In the genomic region with DNA sequence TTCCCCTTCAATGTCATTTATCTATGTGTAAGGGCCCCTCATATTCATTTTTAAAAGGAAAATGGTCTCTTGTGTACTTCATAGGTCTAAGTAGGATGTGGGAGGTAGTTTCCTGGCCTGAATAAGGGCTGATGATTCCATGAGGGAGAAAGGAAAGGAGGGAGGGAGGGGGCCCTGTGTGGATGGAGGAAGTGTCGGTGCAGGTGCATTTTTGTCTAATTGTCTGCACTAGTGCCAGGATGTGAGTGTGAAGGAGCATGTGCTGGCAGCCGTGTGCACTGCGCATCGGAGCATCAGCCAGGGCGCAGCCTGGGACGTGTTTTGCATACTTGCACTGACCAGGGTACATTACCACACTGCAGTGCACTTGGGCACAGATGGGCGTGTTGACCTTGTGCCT, we compare ENCODE assay signal across 18 cellular contexts. TPM values are rescaled to one million over a fixed set of nuclear protein-coding genes. Genes with fewer than 3 reads are reported as not detected.
A peak's percentile ranks its signal among the peaks of the same experiment; 100 is the strongest.
DNase-seq lines count a peak whose midpoint lies in the region; FAIRE-seq and TF ChIP-seq lines count a peak whose summit lies in the region.
"Had no signal": no experiment of that assay in that cellular context is flagged by ENCODE, and none has a peak within 500 bp of the region (broad histone marks: within the 10 kb centered on the region; RNA-seq: fewer than 3 reads in every experiment).

No MANE protein-coding gene starts in this region.

- H2AFZ ChIP-seq in H1 (ENCODE audit: low read length), result peak overlapping the region; percentile 43; the same call in 1 of the 2 replicates
- no peak overlapping the region for H2AFZ ChIP-seq in osteoblast (ENCODE audit: low read length)

- no peak overlapping the region for H3K14ac ChIP-seq in H1 (ENCODE audit: insufficient read length)

- H3K4me2 ChIP-seq in H1 (ENCODE audit: insufficient read depth in 1 of 2, low read depth in 2 of 2, low read length in 2 of 2) (peak overlapping the region; percentile 1 to 19; a peak in 1 of 4 replicates), osteoblast (ENCODE audit: insufficient read depth, low read length) (no peak overlapping the region)

- H3K4me3 ChIP-seq in H1 (ENCODE audit: extremely low read depth in 1 of 4, insufficient read depth in 2 of 4, low read depth in 3 of 4, low read length in 4 of 4), result no peak overlapping the region
- no peak overlapping the region for H3K4me3 ChIP-seq in osteoblast (ENCODE audit: insufficient read depth, low read length)
- H3K4me3 ChIP-seq: dorsolateral prefrontal cortex, mucosa of descending colon, right atrium auricular region, SJCRH30 had no signal

- no peak overlapping the region for H2BK120ac ChIP-seq in H1 (replicated peaks; ENCODE audit: low read depth, low read length)

- peak overlapping the region; percentile 91 for H3K4ac ChIP-seq in H1 (replicated peaks; ENCODE audit: insufficient read length, low read depth, low read length)

- H3K23ac ChIP-seq in H1 (ENCODE audit: insufficient read length), result no peak overlapping the region

- no peak overlapping the region for H3K9ac ChIP-seq in H1 (replicated peaks in 1 of 4; ENCODE audit: extremely low read depth in 1 of 4, low read depth in 3 of 4, low read length in 3 of 4)

- 90% methylated on average over 7 of the region's 7 CpGs; no CpG with 5 or more reads in 1 of the 2 experiments for WGBS in H1 (ENCODE audit: extremely low coverage in 1 of 2, insufficient coverage in 1 of 2, insufficient read length in 1 of 2, insufficient replicate concordance in 2 of 2, low coverage in 1 of 2, low lambda C conversion rate in 2 of 2, missing lambda C conversion rate in 1 of 2), 2 experiments

- TF ChIP-seq POLR2A in H1 (IDR thresholded peaks at IDR 0.05; ENCODE audit: control extremely low read depth in 1 of 2, low read depth in 2 of 2, low read length in 2 of 2), result no peak

- no peak for TF ChIP-seq RAD21 in H1 (IDR thresholded peaks at IDR 0.05 in 1 of 2, conservative IDR thresholded peaks at IDR 0.05 in 1 of 2; ENCODE audit: low read depth in 2 of 2, low read length in 2 of 2)

- CTCF ChIA-PET in H1 (lab: Charles Lee; ENCODE audit: partially characterized antibody), result interaction anchor here (1.5 to 13.1 kb wide), 5 partner anchors 21 to 496 kb away, joined by 3 to 242 read pairs (median 6); no protein-coding TSS in a partner anchor

- no peak overlapping the region; the same call in 1 of the 2 replicates for H2AK5ac ChIP-seq in H1 (ENCODE audit: low read depth, low read length)

- H2BK12ac ChIP-seq in H1 (ENCODE audit: low read depth, low read length), result peak overlapping the region; percentile 98; the same call in 1 of the 2 replicates

- H4K8ac ChIP-seq in H1 (ENCODE audit: extremely low read depth, insufficient read depth, low read length), result no peak overlapping the region

- peak overlapping the region; percentile 43; the same call in 1 of the 2 replicates for H2BK20ac ChIP-seq in H1 (ENCODE audit: low read length)

- no peak overlapping the region for H3K56ac ChIP-seq in H1 (replicated peaks; ENCODE audit: insufficient read length, low read depth, low read length)

- no peaks in the 10 kb centered on the region for H3K79me1 ChIP-seq in H1 (ENCODE audit: low read depth, low read length)

- no peak for TF ChIP-seq CTCF in H1 (IDR thresholded peaks at IDR 0.05; ENCODE audit: control extremely low read depth in 1 of 3, insufficient read depth in 1 of 3, low read depth in 1 of 3, low read length in 3 of 3)
- no peak for TF ChIP-seq CTCF in osteoblast (IDR thresholded peaks at IDR 0.05; ENCODE audit: extremely low read depth, low read depth, low read length)

- H3K23me2 ChIP-seq in H1 (ENCODE audit: low read depth, low read length), result no peaks in the 10 kb centered on the region; the same call in 1 of the 2 replicates

- no peak for TF ChIP-seq EP300 in H1 (IDR thresholded peaks at IDR 0.05; ENCODE audit: borderline replicate concordance in 1 of 2, low read depth in 2 of 2, low read length in 2 of 2)

- peak overlapping the region; percentile 97; the same call in 1 of the 2 replicates for H2BK15ac ChIP-seq in H1 (ENCODE audit: low read length)

- POLR2A ChIA-PET in H1 (lab: Charles Lee; ENCODE audit: partially characterized antibody), result interaction anchor here (0.9 to 1.2 kb wide), 2 partner anchors 8 to 11 kb away, joined by 3 read pairs; no protein-coding TSS in a partner anchor

- H3K9me3 ChIP-seq in H1 (ENCODE audit: insufficient read depth in 2 of 2, low read depth in 1 of 2, low read length in 1 of 2), result no peaks in the 10 kb centered on the region
- H3K9me3 ChIP-seq in osteoblast (ENCODE audit: low read depth, low read length), result no peaks in the 10 kb centered on the region
- H3K9me3 ChIP-seq: mucosa of descending colon, right atrium auricular region, SJCRH30 had no signal

- H3K27ac ChIP-seq in H1 (ENCODE audit: low read depth, low read length) (no peak overlapping the region), osteoblast (ENCODE audit: low read depth, low read length) (no peak overlapping the region)
- H3K27ac ChIP-seq: dorsolateral prefrontal cortex, right atrium auricular region, SJCRH30 had no signal

- H3K79me2 ChIP-seq in H1 (ENCODE audit: control insufficient read depth in 1 of 2, insufficient read depth in 2 of 2, low read length in 2 of 2) (no peaks in the 10 kb centered on the region), osteoblast (ENCODE audit: insufficient read depth, low read length) (no peaks in the 10 kb centered on the region)

- H4K91ac ChIP-seq in H1 (replicated peaks; ENCODE audit: insufficient read length, low read length), result peak overlapping the region; percentile 94

- no peak overlapping the region for H4K5ac ChIP-seq in H1 (ENCODE audit: insufficient read length, low read depth, low read length)

- no peaks in the 10 kb centered on the region for H3K36me3 ChIP-seq in H1 (ENCODE audit: control insufficient read depth in 2 of 4, insufficient read depth in 4 of 4, low read length in 3 of 4)
- H3K36me3 ChIP-seq in osteoblast (ENCODE audit: insufficient read depth, low read length), result peaks cover 2% of the 10 kb centered on the region
- H3K36me3 ChIP-seq: right atrium auricular region, SJCRH30 had no signal

- no peak for FAIRE-seq in H1 (lab: Jason Lieb, UNC)

- no peak overlapping the region for H3K18ac ChIP-seq in H1 (ENCODE audit: extremely low read depth, low read length)

- DNase-seq in NCI-H187 treated with DMSO at 0.1 percent for 48 hours (lab: John Stamatoyannopoulos, UW) (peak; percentile 27), NCI-H187 (lab: John Stamatoyannopoulos, UW) (no peak), NCI-H526 (lab: John Stamatoyannopoulos, UW) (peak; percentile 92 to 93), H1 (ENCODE audit: low read depth in 1 of 2, low spot score in 2 of 2) (no peak), osteoblast (ENCODE audit: insufficient read length, low spot score, missing footprints) (peak; percentile 54), SW 1271 (lab: John Stamatoyannopoulos, UW) (no peak), T-helper 9 cell (no peak), NCI-H1092 (lab: John Stamatoyannopoulos, UW) (no peak)
- DNase-seq: activated CD4-positive, alpha-beta T cell treated with anti-CD3 and anti-CD28 coated beads, Interleukin-2, amount 50 U/mL, for 4 hours; activated gamma-delta T cell; amniotic stem cell; dorsolateral prefrontal cortex; immature natural killer cell; KG1; NCI-H2081 treated with DMSO at 0.1 percent for 48 hours had no signal

- H3K4me1 ChIP-seq in H1 (replicated peaks in 1 of 4; ENCODE audit: control insufficient read depth in 3 of 4, insufficient read depth in 4 of 4, low read length in 3 of 4) (peaks cover 0 to 23% (median 16%) of the 10 kb centered on the region in 4 experiments; a peak in 6 of 7 replicates), osteoblast (ENCODE audit: insufficient read depth, low read length) (peaks cover 11% of the 10 kb centered on the region)
- H3K4me1 ChIP-seq: right atrium auricular region, SJCRH30 had no signal

- H4K20me1 ChIP-seq in H1 (replicated peaks in 1 of 2; ENCODE audit: control insufficient read depth in 1 of 2, insufficient read depth in 2 of 2, low read length in 2 of 2) (no peaks in the 10 kb centered on the region), osteoblast (ENCODE audit: insufficient read depth, low read length) (no peaks in the 10 kb centered on the region)

- H3K27me3 ChIP-seq in H1 (replicated peaks in 1 of 4; ENCODE audit: control insufficient read depth in 3 of 4, extremely low read depth in 1 of 4, insufficient read depth in 3 of 4, low read length in 3 of 4) (peaks cover 0 to 16% (median 8%) of the 10 kb centered on the region in 4 experiments; a peak in 5 of 7 replicates), osteoblast (ENCODE audit: insufficient read depth, low read length) (no peaks in the 10 kb centered on the region)
- H3K27me3 ChIP-seq: right atrium auricular region had no signal

- peak overlapping the region; percentile 69; the same call in 1 of the 2 replicates for H2BK5ac ChIP-seq in H1 (ENCODE audit: low read depth, low read length)

TF ChIP-seq in H1, 55 proteins besides CTCF, POLR2A, EP300 and RAD21:
- TF ChIP-seq CEBPB (IDR thresholded peaks at IDR 0.05; ENCODE audit: low read depth, low read length), result no peak

RNA-seq across cellular contexts. Expression of a gene that starts 29.2 kb away (rescaled TPM):
- 15.8 and 18.6 TPM in 2 replicates for total RNA-seq in H1 (2021; fragmentation: NEBNext Ultra II Directional; extraction: Animal tissue kit (Norgen Biotek cat#: 25700))
- polyA plus RNA-seq in H1 (2011; rRNA removed), result 35.0 and 35.7 TPM in 2 replicates
- 31.1 TPM for polyA plus RNA-seq in H1 (2011; cell fraction: cytosol; rRNA removed)
- polyA plus RNA-seq in H1 (2011; cell fraction: nucleus; rRNA removed), result 35.6 TPM
- 21.2 to 26.6 TPM (median 23.8 TPM) in 4 replicates for polyA plus RNA-seq in H1 (2012, experiment 1 of 2)
- polyA plus RNA-seq in H1 (2012, experiment 2 of 2), result 26.7 TPM
- polyA plus RNA-seq in H1 (2013, experiment 1 of 2), result 16.0 TPM
- polyA plus RNA-seq in H1 (2013, experiment 2 of 2), result 14.1 TPM
- polyA minus RNA-seq in H1 (2011; rRNA and poly(A)+ RNA removed), result 19.1 and 19.4 TPM in 2 replicates
- polyA minus RNA-seq in H1 (2011; cell fraction: cytosol; rRNA and poly(A)+ RNA removed), result 10.4 TPM
- polyA minus RNA-seq in H1 (2011; cell fraction: nucleus; rRNA and poly(A)+ RNA removed), result 22.1 TPM
- total RNA-seq in osteoblast, result 23.5 and 36.5 TPM in 2 replicates

Comparison
In these comparisons a context has a peak if more than half of its experiments do, and no peak if none do; other contexts are left out.
1. DNase-seq: peak in NCI-H187 treated with DMSO at 0.1 percent for 48 hours (single experiment), NCI-H526 (2 of 2) and osteoblast (single experiment); none in NCI-H187 (0 of 2), H1 (0 of 2), SW 1271 (0 of 2), T-helper 9 cell (single experiment) and NCI-H1092 (single experiment).